ENCODE assay signal across 8 cellular contexts in genomic region chr5:98927988-98928801, GRCh38. TPM values are rescaled to one million over a fixed set of nuclear protein-coding genes. Genes with fewer than 3 reads are reported as not detected.
DNase-seq lines count a peak whose midpoint lies in the region; ATAC-seq and TF ChIP-seq lines count a peak whose summit lies in the region.

No MANE protein-coding gene starts in this region.

- H3K36me3 ChIP-seq in naive thymus-derived CD4-positive, alpha-beta T cell (ENCODE audit: control insufficient read depth in 2 of 3, insufficient read depth in 3 of 3, low read length in 3 of 3), result peaks cover 5 to 15% (median 7%) of the 10 kb centered on the region in 3 experiments

- no peaks in the 10 kb centered on the region for H3K9me3 ChIP-seq in naive thymus-derived CD4-positive, alpha-beta T cell (ENCODE audit: control insufficient read depth in 2 of 3, low read length in 3 of 3)

- intact Hi-C loops in naive thymus-derived CD4-positive, alpha-beta T cell (cut with micrococcal nuclease), result loop anchor here (1.0 to 2.0 kb wide), 7 partner anchors 11 to 1975 kb away; partner anchors contain the start of genes FAM174A (in 1 of the 2) and ST8SIA4 (in 1 of the 2)

- peaks cover 36 to 37% of the 10 kb centered on the region in 2 donors for H3K4me1 ChIP-seq in naive thymus-derived CD4-positive, alpha-beta T cell (ENCODE audit: control insufficient read depth in 2 of 2, insufficient read depth in 2 of 2, low read length in 2 of 2)

- peak overlapping the region; percentile 59 for H3K4me3 ChIP-seq in naive thymus-derived CD4-positive, alpha-beta T cell (ENCODE audit: low read length)

- no peaks in the 10 kb centered on the region for H3K9me3 Mint-ChIP-seq in activated T-cell treated with anti-CD3 and anti-CD28 coated beads, Interleukin-2, amount 50 U/mL, for 72 hours
- peaks cover 0 to 9% (median 0%) of the 10 kb centered on the region in 11 donors for H3K9me3 Mint-ChIP-seq in naive thymus-derived CD4-positive, alpha-beta T cell
- no peaks in the 10 kb centered on the region for H3K9me3 Mint-ChIP-seq in stimulated activated naive CD8-positive, alpha-beta T cell treated with anti-CD3 and anti-CD28 coated beads, Interleukin-15, amount 100 ng/mL, for 72 hours

- POLR2A ChIA-PET in naive thymus-derived CD4-positive, alpha-beta T cell (lab: Charles Lee), result interaction anchor here (0.6 to 5.5 kb wide), 27 partner anchors 8 to 1996 kb away, joined by 3 to 89 read pairs (median 7); partner anchors contain the start of gene ST8SIA4

- H3K27me3 ChIP-seq in naive thymus-derived CD4-positive, alpha-beta T cell (ENCODE audit: control insufficient read depth in 2 of 2, insufficient read depth in 2 of 2, low read length in 2 of 2), result no peaks in the 10 kb centered on the region

- peaks cover 9 to 27% of the 10 kb centered on the region in 2 donors for H3K36me3 Mint-ChIP-seq in activated T-cell treated with anti-CD3 and anti-CD28 coated beads, Interleukin-2, amount 50 U/mL, for 72 hours (ENCODE audit: insufficient read depth in 2 of 2)
- H3K36me3 Mint-ChIP-seq in naive thymus-derived CD4-positive, alpha-beta T cell, result peaks cover 0 to 20% (median 10%) of the 10 kb centered on the region in 5 donors

- H3K4me1 Mint-ChIP-seq in activated T-cell treated with anti-CD3 and anti-CD28 coated beads, Interleukin-2, amount 50 U/mL, for 72 hours (ENCODE audit: low read depth), result peaks cover 71% of the 10 kb centered on the region
- peaks cover 32 to 83% (median 69%) of the 10 kb centered on the region in 7 donors for H3K4me1 Mint-ChIP-seq in naive thymus-derived CD4-positive, alpha-beta T cell
- peaks cover 34% of the 10 kb centered on the region for H3K4me1 Mint-ChIP-seq in stimulated activated naive CD8-positive, alpha-beta T cell treated with anti-CD3 and anti-CD28 coated beads, Interleukin-15, amount 100 ng/mL, for 72 hours

- H3K27ac ChIP-seq in naive thymus-derived CD4-positive, alpha-beta T cell (ENCODE audit: low read depth, low read length), result peak overlapping the region; percentile 98

- ATAC-seq in GM18505 (IDR thresholded peaks at IDR 0.05; ENCODE audit: unreplicated experiment) (peak; percentile 30), HG03039 (IDR thresholded peaks at IDR 0.05; ENCODE audit: unreplicated experiment) (peak; percentile 28)
- peak; percentile 20 to 34 for ATAC-seq in activated T-cell treated with anti-CD3 and anti-CD28 coated beads, Interleukin-2, amount 50 U/mL, for 72 hours (replicated peaks in 1 of 2)
- ATAC-seq in naive thymus-derived CD4-positive, alpha-beta T cell, result peak; percentile 8
- ATAC-seq in stimulated activated naive CD8-positive, alpha-beta T cell treated with anti-CD3 and anti-CD28 coated beads, Interleukin-15, amount 100 ng/mL, for 72 hours, result peak; percentile 42

- DNase-seq in 8988T (peak; percentile 43), NCI-H748 (lab: John Stamatoyannopoulos, UW; ENCODE audit: unreplicated experiment) (peak; percentile 78), fibroblast of gingiva (ENCODE audit: low read depth) (peak; percentile 66)
- DNase-seq in activated T-cell treated with anti-CD3 and anti-CD28 coated beads, Interleukin-2, amount 50 U/mL, for 72 hours, result peak in 1 of 2 donors; percentile 65
- peak; percentile 26 to 75 (median 45) for DNase-seq in naive thymus-derived CD4-positive, alpha-beta T cell
- DNase-seq in stimulated activated naive CD8-positive, alpha-beta T cell treated with anti-CD3 and anti-CD28 coated beads, Interleukin-15, amount 100 ng/mL, for 72 hours, result no peak

- CTCF ChIA-PET in naive thymus-derived CD4-positive, alpha-beta T cell (lab: Charles Lee), result interaction anchor here (1.8 kb wide), 1 partner anchor 131 kb away, joined by 4 read pairs; no protein-coding TSS in a partner anchor

- H3K27me3 Mint-ChIP-seq in activated T-cell treated with anti-CD3 and anti-CD28 coated beads, Interleukin-2, amount 50 U/mL, for 72 hours (ENCODE audit: low read depth), result no peaks in the 10 kb centered on the region
- H3K27me3 Mint-ChIP-seq in naive thymus-derived CD4-positive, alpha-beta T cell, result peaks cover 0 to 2% (median 0%) of the 10 kb centered on the region in 5 donors
- no peaks in the 10 kb centered on the region for H3K27me3 Mint-ChIP-seq in stimulated activated naive CD8-positive, alpha-beta T cell treated with anti-CD3 and anti-CD28 coated beads, Interleukin-15, amount 100 ng/mL, for 72 hours

- peak overlapping the region; percentile 98 to 99 for H3K4me3 Mint-ChIP-seq in activated T-cell treated with anti-CD3 and anti-CD28 coated beads, Interleukin-2, amount 50 U/mL, for 72 hours
- peak overlapping the region; percentile 93 to 99 (median 98) for H3K4me3 Mint-ChIP-seq in naive thymus-derived CD4-positive, alpha-beta T cell
- peak overlapping the region; percentile 85 to 98 for H3K4me3 Mint-ChIP-seq in stimulated activated naive CD8-positive, alpha-beta T cell treated with anti-CD3 and anti-CD28 coated beads, Interleukin-15, amount 100 ng/mL, for 72 hours

- H3K27ac Mint-ChIP-seq in activated T-cell treated with anti-CD3 and anti-CD28 coated beads, Interleukin-2, amount 50 U/mL, for 72 hours, result peak overlapping the region; percentile 98
- H3K27ac Mint-ChIP-seq in naive thymus-derived CD4-positive, alpha-beta T cell, result peak overlapping the region; percentile 94 to 100 (median 99)
- peak overlapping the region; percentile 99 for H3K27ac Mint-ChIP-seq in stimulated activated naive CD8-positive, alpha-beta T cell treated with anti-CD3 and anti-CD28 coated beads, Interleukin-15, amount 100 ng/mL, for 72 hours

- TF ChIP-seq POLR2A in GM18505 (IDR thresholded peaks at IDR 0.05; ENCODE audit: borderline replicate concordance, extremely low read depth, insufficient read depth, insufficient read length), result no peak

RNA-seq across cellular contexts. Expression of gene CHD1, which starts 0.6 kb away (rescaled TPM):
- total RNA-seq in activated T-cell treated with anti-CD3 and anti-CD28 coated beads, Interleukin-2, amount 50 U/mL, for 72 hours, result 10 to 100 TPM; 66.4 to 67.4 TPM
- 100 to 1,000 TPM in 2 of 5 experiments, 10 to 100 TPM in 3; 51.8 to 134 (median 92.4) TPM for total RNA-seq in naive thymus-derived CD4-positive, alpha-beta T cell
- 10 to 100 TPM in 1 of 2 donors, 1 to 10 TPM in 1; 9.1 to 13.1 TPM for polyA plus RNA-seq in naive thymus-derived CD4-positive, alpha-beta T cell

Comparison
In these comparisons a context has a peak if more than half of its experiments do, and no peak if none do; other contexts are left out.
1. DNase-seq: peak in 8988T (single experiment), NCI-H748 (single experiment), fibroblast of gingiva (single experiment) and naive thymus-derived CD4-positive, alpha-beta T cell (9 of 9); none in stimulated activated naive CD8-positive, alpha-beta T cell treated with anti-CD3 and anti-CD28 coated beads, Interleukin-15, amount 100 ng/mL, for 72 hours (0 of 2).
2. Peak in every context shown above with its lines, with median percentiles within 50 percentile points of each other: ATAC-seq, H3K27ac Mint-ChIP-seq and H3K4me3 Mint-ChIP-seq.